In the genomic region with DNA sequence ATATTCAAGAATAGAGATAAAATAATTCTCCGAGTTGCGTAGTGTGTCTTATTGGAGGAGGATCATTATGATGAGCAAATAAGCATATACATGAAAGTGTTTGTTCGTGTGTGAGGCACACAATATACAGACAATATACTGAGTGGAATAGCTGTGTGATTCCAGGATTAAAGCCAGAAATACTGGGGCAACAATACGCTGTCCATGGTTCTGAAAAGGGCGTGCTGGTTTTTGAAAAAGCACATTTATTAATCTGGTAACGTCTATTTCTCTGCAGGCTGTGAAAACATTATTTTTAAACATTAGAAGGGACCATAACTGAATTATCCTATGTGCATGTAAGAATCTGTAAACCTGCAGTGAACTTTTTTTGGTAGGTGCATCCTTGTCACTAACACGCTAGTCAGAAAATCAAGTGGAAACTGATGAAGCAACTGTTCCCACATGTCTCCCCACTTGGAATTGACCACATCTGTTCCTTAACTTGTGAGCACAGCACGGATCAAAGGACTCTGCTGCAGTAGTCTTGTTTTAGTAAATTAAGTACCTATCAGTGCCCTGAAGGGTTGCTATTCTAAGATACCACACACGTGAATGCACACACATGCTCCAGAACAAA, we compare ENCODE assay signal across 12 cellular contexts.
DNase-seq lines count a peak whose midpoint lies in the region; ATAC-seq and TF ChIP-seq lines count a peak whose summit lies in the region.
"Had no signal": no experiment of that assay in that cellular context is flagged by ENCODE, and none has a peak within 500 bp of the region (broad histone marks: within the 10 kb centered on the region; RNA-seq: fewer than 3 reads in every experiment).

No MANE protein-coding gene starts in this region.

- no peak overlapping the region for H3K4me3 Mint-ChIP-seq in progenitor cell of endocrine pancreas (ENCODE audit: low read depth)
- H3K4me3 Mint-ChIP-seq: nephron had no signal

- TF ChIP-seq POLR2A in erythroblast (IDR thresholded peaks at IDR 0.05; ENCODE audit: low read length) = no peak

- H3K9me3 ChIP-seq in HEK293 (ENCODE audit: control insufficient read depth, insufficient read depth, low read depth, low read length) (no peaks in the 10 kb centered on the region), PC-3 (ENCODE audit: low read length) (no peaks in the 10 kb centered on the region)

- no peaks in the 10 kb centered on the region for H3K27me3 ChIP-seq in PC-3 (ENCODE audit: low read length)

- H4K20me1 ChIP-seq in PC-3 (ENCODE audit: low read length) = no peaks in the 10 kb centered on the region

- TF ChIP-seq CTCF in HEK293 (tag by site-specific recombination; IDR thresholded peaks at IDR 0.05) (no peak), PC-3 (conservative IDR thresholded peaks at IDR 0.05; ENCODE audit: low read depth, low read length) (no peak), progenitor cell of endocrine pancreas (IDR thresholded peaks at IDR 0.05; ENCODE audit: unreplicated experiment) (no peak), GM20000 (IDR thresholded peaks at IDR 0.05; ENCODE audit: extremely low read depth, missing control alignments) (no peak)

- DNase-seq in PC-3 (peak; percentile 25), erythroblast (lab: John Stamatoyannopoulos, UW) (peak; percentile 8 to 10), progenitor cell of endocrine pancreas (ENCODE audit: low spot score, unreplicated experiment) (peak; percentile 37), GM20000 (ENCODE audit: low spot score) (no peak), sciatic nerve (ENCODE audit: low spot score) (no peak)
- DNase-seq: activated CD4-positive, CD25-positive, alpha-beta regulatory T cell treated with anti-CD3 and anti-CD28 coated beads, Interleukin-2, amount 50 U/mL, for 72 hours; activated naive CD4-positive, alpha-beta T cell treated with anti-CD3 and anti-CD28 coated beads, Interleukin-2, amount 50 U/mL, for 16 hours; NCI-H1436; stimulated activated naive CD4-positive, alpha-beta T cell had no signal

- H3K27ac ChIP-seq in HEK293 (ENCODE audit: extremely low read depth, low read depth, low read length) = no peak overlapping the region
- no peak overlapping the region for H3K27ac ChIP-seq in PC-3 (ENCODE audit: low read length)

- CTCF ChIA-PET in HEK293 (lab: Yijun Ruan, JAX) (no interaction called here), PC-3 (lab: Charles Lee) (no interaction called here)

- intact Hi-C loops in PC-3 (cut with micrococcal nuclease) = no loop called here
- intact Hi-C loops in sciatic nerve (cut with DNase I) = no loop called here

- no peaks in the 10 kb centered on the region for H3K4me1 ChIP-seq in HEK293 (ENCODE audit: control insufficient read depth, insufficient read depth, low read length)
- H3K4me1 ChIP-seq in PC-3 (ENCODE audit: insufficient read depth, low read length) = no peaks in the 10 kb centered on the region

- POLR2A ChIA-PET in HEK293 (lab: Yijun Ruan, JAX) = no interaction called here
- POLR2A ChIA-PET in PC-3 (lab: Charles Lee; ENCODE audit: unreplicated experiment) = no interaction called here

- no peak overlapping the region for H3K27ac Mint-ChIP-seq in progenitor cell of endocrine pancreas
- H3K27ac Mint-ChIP-seq: nephron had no signal

- no peak for ATAC-seq in PC-3
- ATAC-seq in sciatic nerve = no peak
- no peak for ATAC-seq in HG03521 (IDR thresholded peaks at IDR 0.05; ENCODE audit: unreplicated experiment)

- H3K4me2 ChIP-seq in PC-3 (ENCODE audit: low read length) = no peak overlapping the region

- H3K4me3 ChIP-seq in HEK293 (ENCODE audit: low read depth, low read length) (no peak overlapping the region), PC-3 (ENCODE audit: low read length) (no peak overlapping the region)

- no peaks in the 10 kb centered on the region for H3K36me3 ChIP-seq in HEK293 (ENCODE audit: control insufficient read depth in 2 of 2, insufficient read depth in 1 of 2, low read length in 2 of 2)
- H3K36me3 ChIP-seq in PC-3 (ENCODE audit: low read depth, low read length) = no peaks in the 10 kb centered on the region

- no peaks in the 10 kb centered on the region for H3K27me3 Mint-ChIP-seq in progenitor cell of endocrine pancreas

- H2AFZ ChIP-seq in PC-3 (ENCODE audit: low read length) = no peak overlapping the region

- peaks cover 6% of the 10 kb centered on the region for H3K4me1 Mint-ChIP-seq in progenitor cell of endocrine pancreas (ENCODE audit: low read depth)
- H3K4me1 Mint-ChIP-seq: nephron had no signal

- no peak overlapping the region for H3K9ac ChIP-seq in PC-3 (ENCODE audit: low read length)

- H3K9me2 ChIP-seq in PC-3 (replicated peaks; ENCODE audit: low read length) = no peaks in the 10 kb centered on the region

- no peaks in the 10 kb centered on the region for H3K79me2 ChIP-seq in PC-3 (ENCODE audit: low read length)

- no peaks in the 10 kb centered on the region for H3K36me3 Mint-ChIP-seq in progenitor cell of endocrine pancreas (ENCODE audit: insufficient read depth)

- no peaks in the 10 kb centered on the region for H3K9me3 Mint-ChIP-seq in progenitor cell of endocrine pancreas (ENCODE audit: low read depth)
- H3K9me3 Mint-ChIP-seq: nephron had no signal

- no TSS peak for BruUV-seq in PC-3 (replicated peaks; lab: Mats Ljungman, UMichigan)

- H3F3A ChIP-seq in PC-3 (ENCODE audit: low read length, unreplicated experiment) = no peaks in the 10 kb centered on the region

TF ChIP-seq in HEK293, 187 proteins besides CTCF, POLR2A, EP300 and RAD21:
- TF ChIP-seq, protein P1, sequence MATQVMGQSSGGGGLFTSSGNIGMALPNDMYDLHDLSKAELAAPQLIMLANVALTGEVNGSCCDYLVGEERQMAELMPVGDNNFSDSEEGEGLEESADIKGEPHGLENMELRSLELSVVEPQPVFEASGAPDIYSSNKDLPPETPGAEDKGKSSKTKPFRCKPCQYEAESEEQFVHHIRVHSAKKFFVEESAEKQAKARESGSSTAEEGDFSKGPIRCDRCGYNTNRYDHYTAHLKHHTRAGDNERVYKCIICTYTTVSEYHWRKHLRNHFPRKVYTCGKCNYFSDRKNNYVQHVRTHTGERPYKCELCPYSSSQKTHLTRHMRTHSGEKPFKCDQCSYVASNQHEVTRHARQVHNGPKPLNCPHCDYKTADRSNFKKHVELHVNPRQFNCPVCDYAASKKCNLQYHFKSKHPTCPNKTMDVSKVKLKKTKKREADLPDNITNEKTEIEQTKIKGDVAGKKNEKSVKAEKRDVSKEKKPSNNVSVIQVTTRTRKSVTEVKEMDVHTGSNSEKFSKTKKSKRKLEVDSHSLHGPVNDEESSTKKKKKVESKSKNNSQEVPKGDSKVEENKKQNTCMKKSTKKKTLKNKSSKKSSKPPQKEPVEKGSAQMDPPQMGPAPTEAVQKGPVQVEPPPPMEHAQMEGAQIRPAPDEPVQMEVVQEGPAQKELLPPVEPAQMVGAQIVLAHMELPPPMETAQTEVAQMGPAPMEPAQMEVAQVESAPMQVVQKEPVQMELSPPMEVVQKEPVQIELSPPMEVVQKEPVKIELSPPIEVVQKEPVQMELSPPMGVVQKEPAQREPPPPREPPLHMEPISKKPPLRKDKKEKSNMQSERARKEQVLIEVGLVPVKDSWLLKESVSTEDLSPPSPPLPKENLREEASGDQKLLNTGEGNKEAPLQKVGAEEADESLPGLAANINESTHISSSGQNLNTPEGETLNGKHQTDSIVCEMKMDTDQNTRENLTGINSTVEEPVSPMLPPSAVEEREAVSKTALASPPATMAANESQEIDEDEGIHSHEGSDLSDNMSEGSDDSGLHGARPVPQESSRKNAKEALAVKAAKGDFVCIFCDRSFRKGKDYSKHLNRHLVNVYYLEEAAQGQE (tag by site-specific recombination; IDR thresholded peaks at IDR 0.05) = peak; percentile 93
- no peak for TF ChIP-seq FEZF1 (tag by site-specific recombination; IDR thresholded peaks at IDR 0.05)
TF ChIP-seq in HEK293: peak in this region for 1.

Comparison
In these comparisons a context has a peak if more than half of its experiments do, and no peak if none do; other contexts are left out.
1. DNase-seq: peak in PC-3 (single experiment), erythroblast (2 of 2) and progenitor cell of endocrine pancreas (single experiment); none in GM20000 (single experiment) and sciatic nerve (single experiment).